ENCODE assay signal across 16 cellular contexts in genomic region chr17:82188001-82188961, GRCh38.
"Had no signal": no experiment of that assay in that cellular context is flagged by ENCODE, and none has a peak within 500 bp of the region (broad histone marks: within the 10 kb centered on the region; RNA-seq: fewer than 3 reads in every experiment).

No MANE protein-coding gene starts in this region.

- H3K27ac ChIP-seq: foreskin keratinocyte, heart left ventricle, transverse colon had no signal

- DNase-seq: activated CD4-positive, alpha-beta T cell treated with anti-CD3 and anti-CD28 coated beads, Interleukin-2, amount 50 U/mL, for 48 hours; activated CD8-positive, alpha-beta memory T cell treated with anti-CD3 and anti-CD28 coated beads, Interleukin-2, amount 10 ng/mL, durations not matched to agents 7 days and 5 days; activated effector memory CD4-positive, alpha-beta T cell treated with anti-CD3 and anti-CD28 coated beads, Interleukin-2, amount 50 U/mL, for 16 hours; activated T-cell treated with anti-CD3 and anti-CD28 coated beads, Interleukin-2, amount 50 U/mL, for 4 hours; anterior cingulate cortex; foreskin keratinocyte; heart left ventricle; mammary epithelial cell; naive thymus-derived CD8-positive, alpha-beta T cell; nucleus accumbens; right cardiac atrium; stimulated activated CD4-positive, alpha-beta T cell treated with anti-CD3 and anti-CD28 coated beads, Interleukin-1b, Interleukin-23, amount 100 ng/mL, for 48 hours; transverse colon had no signal

- H3K4me3 ChIP-seq: heart left ventricle, transverse colon had no signal

- H3K4me1 ChIP-seq: foreskin keratinocyte, heart left ventricle had no signal

- H3K27me3 ChIP-seq: foreskin keratinocyte, heart left ventricle, transverse colon had no signal

- H3K9me3 ChIP-seq: heart left ventricle, transverse colon had no signal

- ATAC-seq: activated CD4-positive, CD25-positive, alpha-beta regulatory T cell treated with anti-CD3 and anti-CD28 coated beads, Interleukin-2, amount 50 U/mL, for 24 hours; activated CD8-positive, alpha-beta memory T cell treated with anti-CD3 and anti-CD28 coated beads, Interleukin-2, amount 10 ng/mL, durations not matched to agents 7 days and 5 days; activated T-cell treated with anti-CD3 and anti-CD28 coated beads, Interleukin-2, amount 50 U/mL, for 4 hours; foreskin keratinocyte; heart left ventricle; left lobe of liver; naive thymus-derived CD8-positive, alpha-beta T cell; right cardiac atrium; stimulated activated memory B cell treated with anti-CD40 and anti-IgM and Interleukin-4, amounts not matched to agents 10 μg/mL and 1 μg/mL and 100 μg/mL, for 72 hours had no signal
